ENCODE assay signal across 12 cellular contexts in the genomic region with DNA sequence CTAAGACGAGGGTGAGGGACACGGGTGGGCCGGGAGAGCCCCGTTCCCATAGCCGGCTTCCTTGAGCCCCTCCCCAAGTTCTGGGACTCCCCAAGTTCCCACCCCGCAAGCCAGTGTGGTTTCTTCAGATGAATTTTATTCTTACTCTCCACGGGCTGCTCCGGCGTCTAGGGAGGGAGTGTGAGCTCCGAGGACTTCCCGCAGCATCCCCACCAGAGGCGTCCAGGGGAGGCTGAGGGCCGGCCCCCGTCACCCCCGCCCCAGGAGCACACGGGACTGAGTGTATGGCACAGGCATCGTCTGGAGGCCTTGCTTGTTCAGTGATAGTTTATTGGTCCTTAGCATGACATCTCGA. TPM values are rescaled to one million over a fixed set of nuclear protein-coding genes. Genes with fewer than 3 reads are reported as not detected.
A peak's percentile ranks its signal among the peaks of the same experiment; 100 is the strongest.
DNase-seq lines count a peak whose midpoint lies in the region; ATAC-seq, FAIRE-seq and TF ChIP-seq lines count a peak whose summit lies in the region.
"Had no signal": no experiment of that assay in that cellular context is flagged by ENCODE, and none has a peak within 500 bp of the region (broad histone marks: within the 10 kb centered on the region; RNA-seq: fewer than 3 reads in every experiment).

No MANE protein-coding gene starts in this region.

- H3K27me3 ChIP-seq in right atrium auricular region: no peaks in the 10 kb centered on the region
- peaks cover 1 to 11% of the 10 kb centered on the region in 2 experiments; a peak in 2 of 5 replicates for H3K27me3 ChIP-seq in HepG2 (ENCODE audit: control insufficient read depth in 1 of 2, insufficient read depth in 2 of 2, low read length in 2 of 2)
- H3K27me3 ChIP-seq in upper lobe of left lung: peaks cover 0 to 8% (median 0%) of the 10 kb centered on the region in 4 donors

- H4K20me1 ChIP-seq in HepG2 (ENCODE audit: insufficient read depth, low read length): no peaks in the 10 kb centered on the region

- peak overlapping the region in 1 of 2 donors; percentile 24 for H3K4me3 ChIP-seq in right atrium auricular region
- peak overlapping the region; percentile 20 to 61 (median 35); a peak in 5 of 6 replicates for H3K4me3 ChIP-seq in HepG2 (replicated peaks in 1 of 3; ENCODE audit: insufficient read depth in 1 of 3, low read depth in 2 of 3, low read length in 3 of 3)
- H3K4me3 ChIP-seq in upper lobe of left lung: no peak overlapping the region

- no peak overlapping the region for H3K27ac Mint-ChIP-seq in central memory CD8-positive, alpha-beta T cell (ENCODE audit: low read depth)
- H3K27ac Mint-ChIP-seq: CD8-positive, alpha-beta memory T cell had no signal

- FAIRE-seq in HepG2 (lab: Jason Lieb, UNC) (no peak), D721Med (lab: Jason Lieb, UNC) (no peak)
- FAIRE-seq: GM12892 had no signal

- 59% methylated on average over 18 of the region's 18 CpGs for WGBS in HepG2 (ENCODE audit: low lambda C conversion rate)
- 19 to 20% methylated on average over 11 to 18 of the region's 18 CpGs for whole genome bisulfite sequencing in upper lobe of left lung, 2 donors

- no peaks in the 10 kb centered on the region for H3K9me3 Mint-ChIP-seq in central memory CD8-positive, alpha-beta T cell
- H3K9me3 Mint-ChIP-seq: CD8-positive, alpha-beta memory T cell had no signal

- no peaks in the 10 kb centered on the region for H3K79me2 ChIP-seq in HepG2 (ENCODE audit: insufficient read depth, low read length)

- H3K9ac ChIP-seq in HepG2 (ENCODE audit: insufficient read depth, low read depth, low read length): no peak overlapping the region

- no peak overlapping the region for H3K27ac ChIP-seq in right atrium auricular region
- no peak overlapping the region for H3K27ac ChIP-seq in HepG2 (ENCODE audit: extremely low read length, insufficient read depth, low read length)
- H3K27ac ChIP-seq in upper lobe of left lung: no peak overlapping the region

- peak overlapping the region; percentile 68 for H3K4me2 ChIP-seq in HepG2 (ENCODE audit: low read depth, low read length)

- no peaks in the 10 kb centered on the region for H3K9me3 ChIP-seq in right atrium auricular region
- H3K9me3 ChIP-seq in HepG2 (ENCODE audit: low read length): no peaks in the 10 kb centered on the region
- no peaks in the 10 kb centered on the region for H3K9me3 ChIP-seq in upper lobe of left lung

- in situ Hi-C loops in HepG2 (cut with HindIII; ENCODE audit: extremely low pct_ligation_motif_present, low pct_unique_long_range_greater_than_20kb): no loop called here

- H3K36me3 ChIP-seq in right atrium auricular region (peaks cover 19% of the 10 kb centered on the region), HepG2 (replicated peaks in 1 of 2; ENCODE audit: control insufficient read depth in 1 of 2, insufficient read depth in 2 of 2, low read length in 2 of 2) (no peaks in the 10 kb centered on the region; a peak in 2 of 5 replicates), upper lobe of left lung (peaks cover 0 to 29% (median 19%) of the 10 kb centered on the region in 4 donors)

- DNase-seq in Right ventricle myocardium superior (no peak), right atrium auricular region (ENCODE audit: low spot score) (no peak), HepG2 (ENCODE audit: low spot score) (no peak), upper lobe of left lung (no peak), D721Med (ENCODE audit: insufficient read length, low spot score) (no peak)
- DNase-seq in central memory CD8-positive, alpha-beta T cell (ENCODE audit: low spot score in 2 of 2): no peak
- DNase-seq: mammary epithelial cell, NCI-H1417 treated with DMSO at 0.1 percent for 48 hours had no signal

- no peak for TF ChIP-seq POLR2A in HepG2 (IDR thresholded peaks at IDR 0.05; ENCODE audit: insufficient read depth in 1 of 2, low read depth in 2 of 2, low read length in 2 of 2)
- TF ChIP-seq POLR2A in upper lobe of left lung (IDR thresholded peaks at IDR 0.05): no peak

- TF ChIP-seq EP300 in HepG2 (IDR thresholded peaks at IDR 0.05; ENCODE audit: low read depth in 2 of 2, low read length in 2 of 2) (no peak), HepG2 (CRISPR knock-in tag; IDR thresholded peaks at IDR 0.05; ENCODE audit: borderline replicate concordance) (no peak), upper lobe of left lung (IDR thresholded peaks at IDR 0.05) (no peak)

- no peak for TF ChIP-seq RAD21 in HepG2 (CRISPR knock-in tag; IDR thresholded peaks at IDR 0.05)

- peak; percentile 8 for ATAC-seq in Right ventricle myocardium superior (ENCODE audit: poor library complexity)
- ATAC-seq in central memory CD8-positive, alpha-beta T cell (replicated peaks; ENCODE audit: extremely low read depth, poor library complexity, severe bottlenecking): no peak
- ATAC-seq in HepG2: no peak; the same call in 2 of the 3 replicates
- ATAC-seq in upper lobe of left lung (ENCODE audit: low FRiP score in 2 of 2): peak; percentile 21 to 38
- ATAC-seq in GM21367 (IDR thresholded peaks at IDR 0.05; ENCODE audit: unreplicated experiment): no peak
- ATAC-seq in HG03108 (IDR thresholded peaks at IDR 0.05; ENCODE audit: unreplicated experiment): no peak

- CTCF ChIA-PET in HepG2 (lab: Yijun Ruan, JAX; ENCODE audit: low intra/inter-chr PET ratio, low total read pairs): interaction anchor here (3.7 kb wide), 1 partner anchor 30 kb away, joined by 86 read pairs; no protein-coding TSS in a partner anchor

- no peaks in the 10 kb centered on the region for H3K4me1 Mint-ChIP-seq in central memory CD8-positive, alpha-beta T cell

- H2AFZ ChIP-seq in HepG2 (ENCODE audit: low read length): no peak overlapping the region

- peaks cover 26% of the 10 kb centered on the region for H3K27me3 Mint-ChIP-seq in central memory CD8-positive, alpha-beta T cell

- no TSS peak for BruUV-seq in HepG2 (replicated peaks; lab: Mats Ljungman, UMichigan)

- POLR2A ChIA-PET in HepG2 (lab: Yijun Ruan, JAX): interaction anchor here (0.6 to 7.9 kb wide), 3 partner anchors 28 to 40 kb away, joined by 3 to 110 read pairs (median 3); a partner anchor contains a TSS

- H3K36me3 Mint-ChIP-seq in central memory CD8-positive, alpha-beta T cell (ENCODE audit: insufficient read depth): peaks cover 7% of the 10 kb centered on the region

- H3K4me1 ChIP-seq in right atrium auricular region (peaks cover 0 to 14% of the 10 kb centered on the region in 2 donors), HepG2 (ENCODE audit: insufficient read depth, low read length) (peaks cover 42% of the 10 kb centered on the region), upper lobe of left lung (peaks cover 10 to 17% (median 12%) of the 10 kb centered on the region in 4 donors)

- no peak for TF ChIP-seq CTCF in right atrium auricular region (IDR thresholded peaks at IDR 0.05)
- no peak for TF ChIP-seq CTCF in HepG2 (CRISPR knock-in tag; IDR thresholded peaks at IDR 0.05)
- TF ChIP-seq CTCF in upper lobe of left lung (IDR thresholded peaks at IDR 0.05): no peak
- TF ChIP-seq CTCF in D721Med (IDR thresholded peaks at IDR 0.05; ENCODE audit: insufficient read depth, missing control alignments): no peak

- peak overlapping the region; percentile 32 for H3K4me3 Mint-ChIP-seq in central memory CD8-positive, alpha-beta T cell

- intact Hi-C loops in Right ventricle myocardium superior (cut with DNase I): no loop called here
- intact Hi-C loops in HepG2 (cut with micrococcal nuclease; ENCODE audit: unreplicated experiment): loop anchor here (10.0 kb wide), 1 partner anchor 84 kb away; no protein-coding TSS in a partner anchor

RNA-seq across cellular contexts. Expression of a gene that starts 10.0 kb away (rescaled TPM):
- total RNA-seq in Right ventricle myocardium superior (0.16 TPM), right atrium auricular region (under 1 TPM in 1 of 2 donors, not detected in 1; 0.16 TPM), HepG2 (2016; rRNA removed; fragmentation: Illumina TruSeq; extraction: Trizol) (1.1 and 3.9 TPM in 2 replicates), upper lobe of left lung (10 to 100 TPM in 1 of 6 donors, 1 to 10 TPM in 5; 2.6 to 14.9 (median 5.2) TPM)
- 0.30 and 1.1 TPM in 2 replicates for total RNA-seq in HepG2 (2016; cell fraction: cytosol; rRNA removed; fragmentation: Illumina TruSeq; extraction: Trizol; ENCODE audit: low read depth)
- 0.82 and 4.9 TPM in 2 replicates for total RNA-seq in HepG2 (2016; cell fraction: insoluble cytoplasmic fraction; rRNA removed; fragmentation: Illumina TruSeq; extraction: Trizol)
- 1.4 and 1.8 TPM in 2 replicates for total RNA-seq in HepG2 (2016; cell fraction: membrane; rRNA removed; fragmentation: Illumina TruSeq; extraction: Trizol)
- total RNA-seq in HepG2 (2016; cell fraction: nucleus; rRNA removed; fragmentation: Illumina TruSeq; extraction: Trizol): 5.0 and 8.1 TPM in 2 replicates
- polyA plus RNA-seq in HepG2 (2011; rRNA removed): 24.7 and 27.0 TPM in 2 replicates
- polyA plus RNA-seq in HepG2 (2011; cell fraction: cytosol; rRNA removed): 6.2 and 8.6 TPM in 2 replicates
- polyA plus RNA-seq in HepG2 (2011; cell fraction: nucleus; rRNA removed): 212 and 304 TPM in 2 replicates
- 9.7 and 13.8 TPM in 2 replicates for polyA plus RNA-seq in HepG2 (2012)
- polyA plus RNA-seq in HepG2 (2016; cell fraction: cytosol; fragmentation: Illumina TruSeq; extraction: Trizol; ENCODE audit: low read depth): 0.50 and 0.84 TPM in 2 replicates
- polyA plus RNA-seq in HepG2 (2016; cell fraction: insoluble cytoplasmic fraction; fragmentation: Illumina TruSeq; extraction: Trizol; ENCODE audit: low read depth): 1.1 and 1.8 TPM in 2 replicates
- 0.65 and 0.70 TPM in 2 replicates for polyA plus RNA-seq in HepG2 (2016; cell fraction: membrane; fragmentation: Illumina TruSeq; extraction: Trizol; ENCODE audit: low read depth)
- 16.5 and 18.2 TPM in 2 replicates for polyA plus RNA-seq in HepG2 (2016; cell fraction: nucleus; fragmentation: Illumina TruSeq; extraction: Trizol; ENCODE audit: insufficient read depth, low read depth)
- 1.9 and 33.5 TPM in 2 replicates for polyA minus RNA-seq in HepG2 (2011; rRNA and poly(A)+ RNA removed; ENCODE audit: low replicate concordance)
- polyA minus RNA-seq in HepG2 (2011; cell fraction: cytosol; rRNA and poly(A)+ RNA removed): 10.2 and 17.1 TPM in 2 replicates
- polyA minus RNA-seq in HepG2 (2011; cell fraction: nucleus; rRNA and poly(A)+ RNA removed): 44.0 and 47.5 TPM in 2 replicates

RNA-seq across cellular contexts. Expression of a gene that starts 39.7 kb away (rescaled TPM):
- 19.0 TPM for total RNA-seq in Right ventricle myocardium superior
- total RNA-seq in right atrium auricular region: 10 to 100 TPM; 17.4 to 21.4 TPM
- 101 and 103 TPM in 2 replicates for total RNA-seq in HepG2 (2016; rRNA removed; fragmentation: Illumina TruSeq; extraction: Trizol)
- 30.5 and 31.5 TPM in 2 replicates for total RNA-seq in HepG2 (2016; cell fraction: cytosol; rRNA removed; fragmentation: Illumina TruSeq; extraction: Trizol; ENCODE audit: low read depth)
- total RNA-seq in HepG2 (2016; cell fraction: insoluble cytoplasmic fraction; rRNA removed; fragmentation: Illumina TruSeq; extraction: Trizol): 108 TPM in 2 replicates
- 45.6 and 53.1 TPM in 2 replicates for total RNA-seq in HepG2 (2016; cell fraction: membrane; rRNA removed; fragmentation: Illumina TruSeq; extraction: Trizol)
- total RNA-seq in HepG2 (2016; cell fraction: nucleus; rRNA removed; fragmentation: Illumina TruSeq; extraction: Trizol): 51.5 and 65.6 TPM in 2 replicates
- 60.1 and 73.4 TPM in 2 replicates for polyA plus RNA-seq in HepG2 (2011; rRNA removed)
- polyA plus RNA-seq in HepG2 (2011; cell fraction: cytosol; rRNA removed): 53.2 and 73.4 TPM in 2 replicates
- polyA plus RNA-seq in HepG2 (2011; cell fraction: nucleus; rRNA removed): 110 and 129 TPM in 2 replicates
- 55.6 and 63.4 TPM in 2 replicates for polyA plus RNA-seq in HepG2 (2012)
- polyA plus RNA-seq in HepG2 (2016; cell fraction: cytosol; fragmentation: Illumina TruSeq; extraction: Trizol; ENCODE audit: low read depth): 27.3 and 27.6 TPM in 2 replicates
- polyA plus RNA-seq in HepG2 (2016; cell fraction: insoluble cytoplasmic fraction; fragmentation: Illumina TruSeq; extraction: Trizol; ENCODE audit: low read depth): 106 and 109 TPM in 2 replicates
- polyA plus RNA-seq in HepG2 (2016; cell fraction: membrane; fragmentation: Illumina TruSeq; extraction: Trizol; ENCODE audit: low read depth): 28.9 and 33.4 TPM in 2 replicates
- polyA plus RNA-seq in HepG2 (2016; cell fraction: nucleus; fragmentation: Illumina TruSeq; extraction: Trizol; ENCODE audit: insufficient read depth, low read depth): 144 and 151 TPM in 2 replicates
- 24.1 and 25.5 TPM in 2 replicates for polyA minus RNA-seq in HepG2 (2011; rRNA and poly(A)+ RNA removed; ENCODE audit: low replicate concordance)
- polyA minus RNA-seq in HepG2 (2011; cell fraction: cytosol; rRNA and poly(A)+ RNA removed): 15.4 and 25.9 TPM in 2 replicates
- 23.0 and 28.2 TPM in 2 replicates for polyA minus RNA-seq in HepG2 (2011; cell fraction: nucleus; rRNA and poly(A)+ RNA removed)
- total RNA-seq in upper lobe of left lung: 10 to 100 TPM; 31.5 to 58.5 (median 43.3) TPM

RNA-seq across cellular contexts. Expression of a gene that starts 44.5 kb away (rescaled TPM):
- total RNA-seq in Right ventricle myocardium superior (36.4 TPM), right atrium auricular region (10 to 100 TPM; 43.8 to 48.0 TPM), HepG2 (2016; rRNA removed; fragmentation: Illumina TruSeq; extraction: Trizol) (75.4 and 149 TPM in 2 replicates), upper lobe of left lung (100 to 1,000 TPM in 5 of 6 donors, 10 to 100 TPM in 1; 90.2 to 192 (median 110) TPM)
- 59.4 and 65.6 TPM in 2 replicates for total RNA-seq in HepG2 (2016; cell fraction: cytosol; rRNA removed; fragmentation: Illumina TruSeq; extraction: Trizol; ENCODE audit: low read depth)
- total RNA-seq in HepG2 (2016; cell fraction: insoluble cytoplasmic fraction; rRNA removed; fragmentation: Illumina TruSeq; extraction: Trizol): 69.3 and 161 TPM in 2 replicates
- total RNA-seq in HepG2 (2016; cell fraction: membrane; rRNA removed; fragmentation: Illumina TruSeq; extraction: Trizol): 57.6 and 58.7 TPM in 2 replicates
- 105 and 136 TPM in 2 replicates for total RNA-seq in HepG2 (2016; cell fraction: nucleus; rRNA removed; fragmentation: Illumina TruSeq; extraction: Trizol)
- polyA plus RNA-seq in HepG2 (2011; rRNA removed): 96.7 and 116 TPM in 2 replicates
- 133 and 142 TPM in 2 replicates for polyA plus RNA-seq in HepG2 (2011; cell fraction: cytosol; rRNA removed)
- 122 and 134 TPM in 2 replicates for polyA plus RNA-seq in HepG2 (2011; cell fraction: nucleus; rRNA removed)
- 104 and 147 TPM in 2 replicates for polyA plus RNA-seq in HepG2 (2012)
- 51.1 and 51.9 TPM in 2 replicates for polyA plus RNA-seq in HepG2 (2016; cell fraction: cytosol; fragmentation: Illumina TruSeq; extraction: Trizol; ENCODE audit: low read depth)
- polyA plus RNA-seq in HepG2 (2016; cell fraction: insoluble cytoplasmic fraction; fragmentation: Illumina TruSeq; extraction: Trizol; ENCODE audit: low read depth): 80.6 and 85.9 TPM in 2 replicates
- polyA plus RNA-seq in HepG2 (2016; cell fraction: membrane; fragmentation: Illumina TruSeq; extraction: Trizol; ENCODE audit: low read depth): 52.8 and 53.4 TPM in 2 replicates
- polyA plus RNA-seq in HepG2 (2016; cell fraction: nucleus; fragmentation: Illumina TruSeq; extraction: Trizol; ENCODE audit: insufficient read depth, low read depth): 240 and 250 TPM in 2 replicates
- 19.0 and 51.1 TPM in 2 replicates for polyA minus RNA-seq in HepG2 (2011; rRNA and poly(A)+ RNA removed; ENCODE audit: low replicate concordance)
- 40.1 and 44.2 TPM in 2 replicates for polyA minus RNA-seq in HepG2 (2011; cell fraction: cytosol; rRNA and poly(A)+ RNA removed)
- 48.9 and 52.6 TPM in 2 replicates for polyA minus RNA-seq in HepG2 (2011; cell fraction: nucleus; rRNA and poly(A)+ RNA removed)

Comparison
In these comparisons a context has a peak if more than half of its experiments do, and no peak if none do; other contexts are left out.
1. ATAC-seq: peak in Right ventricle myocardium superior (single experiment) and upper lobe of left lung (2 of 2); none in central memory CD8-positive, alpha-beta T cell (single experiment), HepG2 (single experiment), GM21367 (single experiment) and HG03108 (single experiment).
2. H3K4me3 ChIP-seq: peak in HepG2 (3 of 3); none in upper lobe of left lung (0 of 4).